Comparison of ENCODE assay signal across 8 cellular contexts in the genomic region with DNA sequence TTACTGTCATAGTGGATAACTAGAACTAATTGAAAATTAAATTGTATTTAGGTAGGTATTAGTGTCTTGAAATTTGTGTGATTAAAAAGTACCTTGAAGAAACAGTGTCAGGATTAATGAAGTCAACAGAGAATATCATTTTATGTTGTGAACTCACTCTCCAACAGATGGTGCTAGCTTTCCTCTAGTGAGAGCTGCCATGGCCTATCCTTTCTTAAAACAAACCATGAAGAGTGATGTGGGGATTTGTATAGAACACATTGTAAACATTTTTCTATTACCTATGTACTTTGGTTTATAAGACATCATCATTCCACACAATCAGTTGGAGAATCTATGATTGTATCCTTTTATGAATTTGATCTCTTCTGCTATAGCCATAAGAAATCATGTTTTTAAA. TPM values are rescaled to one million over a fixed set of nuclear protein-coding genes. Genes with fewer than 3 reads are reported as not detected.
A peak's percentile ranks its signal among the peaks of the same experiment; 100 is the strongest.
DNase-seq lines count a peak whose midpoint lies in the region; ATAC-seq, FAIRE-seq and TF ChIP-seq lines count a peak whose summit lies in the region.

No MANE protein-coding gene starts in this region.

- H3K4me2 ChIP-seq in neuronal stem cell (ENCODE audit: insufficient read depth, low read length, poor library complexity, severe bottlenecking) = no peak overlapping the region

- no peak overlapping the region for H3K27ac ChIP-seq in neuronal stem cell (replicated peaks; ENCODE audit: low read length)

- H2AK5ac ChIP-seq in neuronal stem cell (ENCODE audit: low read depth, low read length) = no peak overlapping the region

- H3K9ac ChIP-seq in neuronal stem cell (ENCODE audit: low read depth, low read length, poor library complexity) = no peak overlapping the region

- H3K4me1 ChIP-seq in neuronal stem cell (ENCODE audit: control insufficient read depth in 2 of 2, insufficient read depth in 1 of 2, low read depth in 1 of 2, low read length in 2 of 2) = no peaks in the 10 kb centered on the region

- H2AFZ ChIP-seq in neuronal stem cell (ENCODE audit: low read length) = no peak overlapping the region

- no peaks in the 10 kb centered on the region for H3K27me3 ChIP-seq in kidney epithelial cell (ENCODE audit: control insufficient read depth, insufficient read depth, low read length)
- H3K27me3 ChIP-seq in neuronal stem cell (ENCODE audit: control insufficient read depth in 3 of 3, insufficient read depth in 3 of 3, low read depth in 1 of 3, low read length in 3 of 3) = no peaks in the 10 kb centered on the region

- H3K4me3 ChIP-seq in kidney epithelial cell (ENCODE audit: low read depth, low read length) (no peak overlapping the region), neuronal stem cell (ENCODE audit: low read length in 2 of 2) (no peak overlapping the region)

- no peak overlapping the region for H2BK12ac ChIP-seq in neuronal stem cell (ENCODE audit: low read length)

- no peak overlapping the region for H2BK5ac ChIP-seq in neuronal stem cell (ENCODE audit: low read length)

- FAIRE-seq in D721Med (lab: Jason Lieb, UNC) = peak; percentile 78

- H4K8ac ChIP-seq in neuronal stem cell (ENCODE audit: low read depth, low read length) = no peak overlapping the region

- no peaks in the 10 kb centered on the region for H3K9me3 ChIP-seq in neuronal stem cell (replicated peaks in 1 of 2; ENCODE audit: control insufficient read depth in 2 of 2, insufficient read depth in 1 of 2, low read depth in 1 of 2, low read length in 2 of 2)

- peak; percentile 60 for ATAC-seq in GM21367 (IDR thresholded peaks at IDR 0.05; ENCODE audit: unreplicated experiment)

- TF ChIP-seq CTCF in D721Med (IDR thresholded peaks at IDR 0.05; ENCODE audit: insufficient read depth, missing control alignments) (peak; percentile 78), kidney epithelial cell (IDR thresholded peaks at IDR 0.05; ENCODE audit: insufficient read depth, low read length, poor library complexity, severe bottlenecking) (peak; percentile 71)

- no peak overlapping the region for H3K14ac ChIP-seq in neuronal stem cell (ENCODE audit: low read length)

- H3K18ac ChIP-seq in neuronal stem cell (ENCODE audit: low read length) = no peak overlapping the region

- no peak overlapping the region for H3K4ac ChIP-seq in neuronal stem cell (ENCODE audit: low read length)

- H4K91ac ChIP-seq in neuronal stem cell (ENCODE audit: low read depth, low read length, poor library complexity) = no peak overlapping the region

- no peak overlapping the region for H3K23ac ChIP-seq in neuronal stem cell (ENCODE audit: low read depth, low read length, poor library complexity)

- peak; percentile 46 for DNase-seq in D721Med (ENCODE audit: insufficient read length, low spot score)
- peak; percentile 61 for DNase-seq in NCI-H2171 treated with DMSO at 0.1 percent for 48 hours (lab: John Stamatoyannopoulos, UW)
- DNase-seq in astrocyte of the hippocampus (ENCODE audit: low read depth, low spot score) = peak; percentile 61
- no peak for DNase-seq in kidney epithelial cell (ENCODE audit: low read depth)
- no peak for DNase-seq in activated gamma-delta T cell treated with Interleukin-2 at 50 U/mL for 16 hours
- DNase-seq in NCI-H1048 (lab: John Stamatoyannopoulos, UW) = no peak
- DNase-seq in neuronal stem cell (ENCODE audit: low spot score) = no peak

- no peaks in the 10 kb centered on the region for H3K36me3 ChIP-seq in kidney epithelial cell (ENCODE audit: control insufficient read depth, insufficient read depth, low read length)
- no peaks in the 10 kb centered on the region for H3K36me3 ChIP-seq in neuronal stem cell (replicated peaks in 1 of 2; ENCODE audit: control insufficient read depth in 2 of 2, insufficient read depth in 2 of 2, low read length in 2 of 2)

- peaks cover 2% of the 10 kb centered on the region for H3K79me1 ChIP-seq in neuronal stem cell (ENCODE audit: low read depth, low read length)

- H2BK120ac ChIP-seq in neuronal stem cell (ENCODE audit: low read depth, low read length) = no peak overlapping the region

- no peak overlapping the region for H2BK15ac ChIP-seq in neuronal stem cell (ENCODE audit: low read length)

RNA-seq across cellular contexts. Expression of a gene that starts 4.8 kb away (rescaled TPM):
- total RNA-seq in kidney epithelial cell = 8.3 and 10.1 TPM in 2 replicates
- 20.0 TPM for polyA plus RNA-seq in neuronal stem cell (2013, experiment 1 of 2)
- 19.5 TPM for polyA plus RNA-seq in neuronal stem cell (2013, experiment 2 of 2)

RNA-seq across cellular contexts. Expression of a gene that starts 23.2 kb away (rescaled TPM):
- 23.0 and 26.4 TPM in 2 replicates for total RNA-seq in kidney epithelial cell
- 12.6 TPM for polyA plus RNA-seq in neuronal stem cell (2013, experiment 1 of 2)
- 13.6 TPM for polyA plus RNA-seq in neuronal stem cell (2013, experiment 2 of 2)

RNA-seq across cellular contexts. Expression of a gene that starts 42.1 kb away (rescaled TPM):
- total RNA-seq in kidney epithelial cell = 59.8 and 63.4 TPM in 2 replicates
- 69.0 TPM for polyA plus RNA-seq in neuronal stem cell (2013, experiment 1 of 2)
- 71.8 TPM for polyA plus RNA-seq in neuronal stem cell (2013, experiment 2 of 2)

Comparison
In these comparisons a context has a peak if more than half of its experiments do, and no peak if none do; other contexts are left out.
1. DNase-seq: peak in D721Med (single experiment), NCI-H2171 treated with DMSO at 0.1 percent for 48 hours (single experiment) and astrocyte of the hippocampus (single experiment); none in kidney epithelial cell (single experiment), activated gamma-delta T cell treated with Interleukin-2 at 50 U/mL for 16 hours (single experiment), NCI-H1048 (single experiment) and neuronal stem cell (single experiment).